ENCODE assay signal across 2 cellular contexts in genomic region chr9:138008081-138008841, GRCh38.
TF ChIP-seq lines count a peak whose summit lies in the region.

No MANE protein-coding gene starts in this region.

TF ChIP-seq in IMR-90, 13 proteins besides CTCF, POLR2A, EP300 and RAD21:
- TF ChIP-seq MAFK (IDR thresholded peaks at IDR 0.05; ENCODE audit: low read depth, low read length) (no peak), NFE2L2 (IDR thresholded peaks at IDR 0.05; ENCODE audit: low read depth, low read length) (no peak), BHLHE40 (IDR thresholded peaks at IDR 0.05; ENCODE audit: low read depth, low read length) (no peak), ELK1 (IDR thresholded peaks at IDR 0.05; ENCODE audit: borderline replicate concordance, low read depth, low read length) (no peak), MXI1 (IDR thresholded peaks at IDR 0.05; ENCODE audit: borderline replicate concordance, low read depth, low read length) (no peak), SMC3 (IDR thresholded peaks at IDR 0.05; ENCODE audit: low read depth, low read length) (no peak), FOS (IDR thresholded peaks at IDR 0.05; ENCODE audit: low read depth, low read length) (no peak), CEBPB (IDR thresholded peaks at IDR 0.05; ENCODE audit: low read depth, low read length) (no peak)

TF ChIP-seq in SK-N-SH treated with all-trans-retinoic acid at 6 μM for 48 hours, 23 proteins besides CTCF, POLR2A, EP300 and RAD21:
- TF ChIP-seq PATZ1 (CRISPR knock-in tag; IDR thresholded peaks at IDR 0.05; ENCODE audit: borderline replicate concordance) (no peak), SNAI2 (CRISPR knock-in tag; IDR thresholded peaks at IDR 0.05) (no peak), ZFP3 (CRISPR knock-in tag; IDR thresholded peaks at IDR 0.05) (no peak), TOX (CRISPR knock-in tag; IDR thresholded peaks at IDR 0.05; ENCODE audit: borderline replicate concordance) (no peak), ZNF70 (CRISPR knock-in tag; IDR thresholded peaks at IDR 0.05) (no peak), CREB5 (CRISPR knock-in tag; IDR thresholded peaks at IDR 0.05; ENCODE audit: low read depth) (no peak), POU6F1 (CRISPR knock-in tag; IDR thresholded peaks at IDR 0.05; ENCODE audit: borderline replicate concordance, low read depth) (no peak), CSRNP3 (CRISPR knock-in tag; IDR thresholded peaks at IDR 0.05) (no peak), ZNF565 (CRISPR knock-in tag; conservative IDR thresholded peaks at IDR 0.05; ENCODE audit: low read depth) (no peak), ESRRG (CRISPR knock-in tag; IDR thresholded peaks at IDR 0.05) (no peak)
